ENCODE assay signal across 1 cellular context in genomic region chr5:180830253-180831138, GRCh38.
TF ChIP-seq lines count a peak whose summit lies in the region.

No MANE protein-coding gene starts in this region.

TF ChIP-seq in GM12878, 131 proteins besides CTCF, POLR2A, EP300 and RAD21 (continued from another document):
- TF ChIP-seq SIN3A (IDR thresholded peaks at IDR 0.05; ENCODE audit: low read depth, low read length) (no peak; the same call in 1 of the 2 replicates), CUX1 (IDR thresholded peaks at IDR 0.05; ENCODE audit: insufficient replicate concordance, low read depth, low read length) (no peak), USF1 (IDR thresholded peaks at IDR 0.05; ENCODE audit: borderline replicate concordance, extremely low read length, insufficient read depth, low read depth, low read length) (peak; percentile 43), NFIC (IDR thresholded peaks at IDR 0.05; ENCODE audit: low read depth, low read length) (no peak), ZNF687 (IDR thresholded peaks at IDR 0.05) (peak; percentile 51; the same call in 1 of the 2 replicates), POLR2AphosphoS2 (IDR thresholded peaks at IDR 0.05; ENCODE audit: low read depth, low read length) (0 out of 2 replicates have a peak, but pooled peaks have one; percentile 8), RAD51 (IDR thresholded peaks at IDR 0.05) (peak; percentile 54; the same call in 1 of the 2 replicates), TCF7 (IDR thresholded peaks at IDR 0.05; ENCODE audit: borderline replicate concordance) (no peak)
